ENCODE assay signal across 30 cellular contexts in the genomic region with DNA sequence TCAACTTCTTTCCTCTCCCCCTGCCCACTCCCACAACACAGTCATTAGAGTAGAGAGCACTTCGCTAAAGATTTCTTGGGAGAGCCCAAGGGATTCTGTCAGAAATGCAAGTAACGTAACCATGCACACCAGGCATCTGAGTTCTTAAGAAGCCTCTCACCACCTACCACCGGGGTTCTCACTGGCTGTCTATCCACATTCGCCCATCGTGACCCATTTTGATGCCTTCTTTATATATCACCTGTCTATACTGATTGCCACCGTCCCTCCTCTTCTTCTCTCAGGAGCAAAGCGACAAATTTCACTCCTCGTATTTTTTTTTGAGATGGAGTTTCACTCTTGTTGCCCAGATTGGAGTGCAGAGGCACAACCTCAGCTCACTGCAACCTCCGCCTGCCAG. TPM values are rescaled to one million over a fixed set of nuclear protein-coding genes. Genes with fewer than 3 reads are reported as not detected.
DNase-seq lines count a peak whose midpoint lies in the region; TF ChIP-seq lines count a peak whose summit lies in the region.
"Had no signal": no experiment of that assay in that cellular context is flagged by ENCODE, and none has a peak within 500 bp of the region (broad histone marks: within the 10 kb centered on the region; RNA-seq: fewer than 3 reads in every experiment).

No MANE protein-coding gene starts in this region.

- no peaks in the 10 kb centered on the region for H3K9me3 ChIP-seq in Caco-2
- H3K9me3 ChIP-seq: A549; BE2C; BLaER1; BLaER1 treated with 17β-estradiol and CSF1 and Interleukin-3, amounts not matched to agents 10 nM and 100 nM had no signal

- intact Hi-C loops in Caco-2 (cut with micrococcal nuclease; ENCODE audit: unreplicated experiment) = no loop called here

- no peaks in the 10 kb centered on the region; the same call in 1 of the 2 replicates for H3K27me3 ChIP-seq in Caco-2 (replicated peaks; ENCODE audit: control insufficient read depth, insufficient read depth, low read length)
- H3K27me3 ChIP-seq: BE2C; BLaER1; BLaER1 treated with 17β-estradiol and CSF1 and Interleukin-3, amounts not matched to agents 10 nM and 100 nM had no signal

- CTCF ChIA-PET in Caco-2 (lab: Charles Lee) = no interaction called here

- no peaks in the 10 kb centered on the region for H3K4me1 ChIP-seq in Caco-2
- H3K4me1 ChIP-seq: BLaER1 had no signal

- H3K36me3 Mint-ChIP-seq in nephron progenitor cell (ENCODE audit: low read depth) = no peaks in the 10 kb centered on the region
- no peaks in the 10 kb centered on the region for H3K36me3 Mint-ChIP-seq in Caco-2 (ENCODE audit: insufficient read depth, unreplicated experiment)
- H3K36me3 Mint-ChIP-seq: CD14-positive monocyte; CD4-positive, alpha-beta memory T cell; CD4-positive, CD25-positive, alpha-beta regulatory T cell; CD8-positive, alpha-beta memory T cell; CD8-positive, alpha-beta T cell had no signal

- POLR2A ChIA-PET in Caco-2 (lab: Charles Lee) = no interaction called here

- peak; percentile 1 for TF ChIP-seq CTCF in GM20000 (IDR thresholded peaks at IDR 0.05; ENCODE audit: extremely low read depth, missing control alignments)
- no peak for TF ChIP-seq CTCF in nephron progenitor cell (IDR thresholded peaks at IDR 0.05)
- no peak for TF ChIP-seq CTCF in Caco-2 (IDR thresholded peaks at IDR 0.05; ENCODE audit: insufficient read depth in 1 of 2, low read depth in 1 of 2, low read length in 1 of 2, severe bottlenecking in 1 of 2, unreplicated experiment in 1 of 2)

- H3K4me3 ChIP-seq in Caco-2 (ENCODE audit: low read depth, low read length) = no peak overlapping the region
- H3K4me3 ChIP-seq: A549; BLaER1; BLaER1 treated with 17β-estradiol and CSF1 and Interleukin-3, amounts not matched to agents 10 nM and 100 nM had no signal

- no peak for DNase-seq in GM20000 (ENCODE audit: low spot score)
- DNase-seq in nephron progenitor cell = no peak
- DNase-seq in putamen (ENCODE audit: low spot score) = peak; percentile 81
- no peak for DNase-seq in Caco-2
- no peak for DNase-seq in NCI-H526 (lab: John Stamatoyannopoulos, UW)
- no peak for DNase-seq in NCI-H1092 treated with DMSO at 0.1 percent for 48 hours (lab: John Stamatoyannopoulos, UW)
- DNase-seq: 8988T; ACHN; AML-193; BE2C; C1 segment of cervical spinal cord; Calu3; CD4-positive, alpha-beta memory T cell; CD4-positive, alpha-beta T cell; CD4-positive, CD25-positive, alpha-beta regulatory T cell; CD8-positive, alpha-beta memory T cell; CD8-positive, alpha-beta T cell; COR-L47; DMS 273 treated with DMSO at 0.1 percent for 48 hours; DMS153; DMS53; DMS79; DMS79 treated with DMSO at 0.1 percent for 48 hours; DND-41; EL had no signal

- H3K27me3 Mint-ChIP-seq in nephron progenitor cell (ENCODE audit: low read depth, poor library complexity) (peaks cover 34% of the 10 kb centered on the region), Caco-2 (ENCODE audit: insufficient read depth, unreplicated experiment) (peaks cover 14% of the 10 kb centered on the region)

- no peaks in the 10 kb centered on the region for H3K9me3 Mint-ChIP-seq in nephron progenitor cell
- no peaks in the 10 kb centered on the region for H3K9me3 Mint-ChIP-seq in Caco-2 (ENCODE audit: unreplicated experiment)
- H3K9me3 Mint-ChIP-seq: CD14-positive monocyte; CD4-positive, alpha-beta T cell; CD8-positive, alpha-beta memory T cell; CD8-positive, alpha-beta T cell had no signal

- H3K4me3 Mint-ChIP-seq in nephron progenitor cell (no peak overlapping the region), Caco-2 (ENCODE audit: unreplicated experiment) (no peak overlapping the region)
- H3K4me3 Mint-ChIP-seq: B cell; CD14-positive monocyte; CD4-positive, alpha-beta memory T cell; CD4-positive, alpha-beta T cell; CD4-positive, CD25-positive, alpha-beta regulatory T cell; CD8-positive, alpha-beta memory T cell; CD8-positive, alpha-beta T cell had no signal

- peak overlapping the region; percentile 5 for H3K27ac Mint-ChIP-seq in nephron progenitor cell
- no peak overlapping the region for H3K27ac Mint-ChIP-seq in Caco-2 (ENCODE audit: unreplicated experiment)
- H3K27ac Mint-ChIP-seq: B cell; CD14-positive monocyte; CD4-positive, alpha-beta memory T cell; CD4-positive, alpha-beta T cell; CD4-positive, CD25-positive, alpha-beta regulatory T cell; CD8-positive, alpha-beta memory T cell; CD8-positive, alpha-beta T cell had no signal

- no peaks in the 10 kb centered on the region for H3K36me3 ChIP-seq in Caco-2 (ENCODE audit: control insufficient read depth, insufficient read depth, low read length)
- H3K36me3 ChIP-seq: BE2C; BLaER1; BLaER1 treated with 17β-estradiol and CSF1 and Interleukin-3, amounts not matched to agents 10 nM and 100 nM had no signal

- peaks cover 14% of the 10 kb centered on the region for H3K4me1 Mint-ChIP-seq in nephron progenitor cell
- H3K4me1 Mint-ChIP-seq in Caco-2 (ENCODE audit: low read depth, unreplicated experiment) = no peaks in the 10 kb centered on the region
- H3K4me1 Mint-ChIP-seq: B cell; CD14-positive monocyte; CD4-positive, alpha-beta memory T cell; CD4-positive, CD25-positive, alpha-beta regulatory T cell; CD8-positive, alpha-beta memory T cell had no signal

- BruUV-seq in Caco-2 (replicated peaks; lab: Mats Ljungman, UMichigan) = no TSS peak

RNA-seq across cellular contexts. Expression of a gene that starts 23.9 kb away (rescaled TPM):
- total RNA-seq in Caco-2 (2022) = 0.09 TPM in 1 of 2 replicates, not detected in the other
- total RNA-seq: CD4-positive, alpha-beta memory T cell had no signal
